1 cellular context compared by ENCODE assay signal in the genomic region with DNA sequence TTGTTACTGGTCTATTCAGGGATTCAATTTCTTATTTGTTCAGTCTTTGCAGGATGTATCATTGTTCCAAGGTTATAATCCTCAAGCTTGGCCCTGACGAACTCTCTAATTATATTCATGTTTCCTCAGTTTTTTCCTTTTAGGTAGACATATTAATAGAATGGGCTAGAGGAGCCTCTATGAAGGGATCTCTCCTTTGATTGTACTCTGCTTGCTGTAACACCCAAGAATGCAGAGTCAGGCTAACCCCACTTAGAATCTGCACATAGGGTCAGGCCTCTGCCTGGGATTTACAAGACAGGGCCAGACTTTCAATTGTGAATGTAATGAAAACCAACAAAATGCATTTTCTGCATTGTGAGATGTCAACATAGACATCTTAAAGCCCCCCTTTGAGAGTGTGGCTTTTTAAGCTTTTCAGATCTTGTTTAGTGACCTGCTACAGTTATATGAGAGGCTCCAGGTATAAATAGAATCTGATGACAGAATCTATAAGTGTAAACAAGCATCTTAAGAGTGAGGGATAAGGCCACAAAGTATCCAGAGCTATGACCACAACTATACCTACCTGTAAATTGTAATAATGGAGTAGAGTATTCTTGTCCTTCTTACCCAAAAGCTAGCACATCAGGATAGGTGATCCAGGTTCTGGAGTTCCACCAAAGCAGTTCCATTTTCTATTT.
TF ChIP-seq lines count a peak whose summit lies in the region.

No MANE protein-coding gene starts in this region.

TF ChIP-seq in SK-N-SH, 30 proteins besides CTCF, POLR2A, EP300 and RAD21:
- TF ChIP-seq MEF2A (IDR thresholded peaks at IDR 0.05; ENCODE audit: borderline replicate concordance, low read depth) (no peak), TCF12 (IDR thresholded peaks at IDR 0.05) (no peak), GATA2 (CRISPR knock-in tag; IDR thresholded peaks at IDR 0.05) (no peak), NFIC (IDR thresholded peaks at IDR 0.05; ENCODE audit: borderline replicate concordance) (no peak), RCOR1 (IDR thresholded peaks at IDR 0.05; ENCODE audit: low read length) (no peak)
